ENCODE assay signal across 1 cellular context in genomic region chr6:157860505-157860991, GRCh38.
TF ChIP-seq lines count a peak whose summit lies in the region.

No MANE protein-coding gene starts in this region.

TF ChIP-seq in K562, 482 proteins besides CTCF, POLR2A, EP300 and RAD21 (continued from another document):
- no peak for TF ChIP-seq ZNF318 (IDR thresholded peaks at IDR 0.05; ENCODE audit: borderline replicate concordance in 1 of 2, low read depth in 1 of 2)
- no peak for TF ChIP-seq TRIM28 (IDR thresholded peaks at IDR 0.05)
- TF ChIP-seq MBD2 (IDR thresholded peaks at IDR 0.05; ENCODE audit: borderline replicate concordance, low read depth): no peak
- no peak for TF ChIP-seq POLR3A (IDR thresholded peaks at IDR 0.05; ENCODE audit: borderline replicate concordance, extremely low read depth, insufficient read depth, insufficient read length)
- no peak for TF ChIP-seq FOXP4 (CRISPR knock-in tag; IDR thresholded peaks at IDR 0.05; ENCODE audit: borderline replicate concordance)
- no peak for TF ChIP-seq DACH1 (IDR thresholded peaks at IDR 0.05; ENCODE audit: partially characterized antibody)
- TF ChIP-seq MIER1 (IDR thresholded peaks at IDR 0.05; ENCODE audit: low read depth): no peak
- peak; percentile 51 to 63; a peak in 2 of 4 replicates for TF ChIP-seq KDM1A (IDR thresholded peaks at IDR 0.05)
- no peak for TF ChIP-seq ZNF695 (CRISPR knock-in tag; IDR thresholded peaks at IDR 0.05)
- TF ChIP-seq HDAC2 (IDR thresholded peaks at IDR 0.05): 0 out of 2 replicates have a peak, but pooled peaks have one; percentile 43
- no peak for TF ChIP-seq HINFP (tag; conservative IDR thresholded peaks at IDR 0.05; ENCODE audit: low read depth)
- no peak for TF ChIP-seq XRCC4 (IDR thresholded peaks at IDR 0.05; ENCODE audit: extremely low read depth, insufficient read depth, insufficient read length)
- TF ChIP-seq ZHX1 (conservative IDR thresholded peaks at IDR 0.05; ENCODE audit: low read length): no peak
- no peak for TF ChIP-seq ZBED1 (IDR thresholded peaks at IDR 0.05)
- no peak for TF ChIP-seq SRSF9 (IDR thresholded peaks at IDR 0.05; ENCODE audit: borderline replicate concordance, low read depth, low read length)
- no peak for TF ChIP-seq NCOA6 (IDR thresholded peaks at IDR 0.05)
